In the genomic region with DNA sequence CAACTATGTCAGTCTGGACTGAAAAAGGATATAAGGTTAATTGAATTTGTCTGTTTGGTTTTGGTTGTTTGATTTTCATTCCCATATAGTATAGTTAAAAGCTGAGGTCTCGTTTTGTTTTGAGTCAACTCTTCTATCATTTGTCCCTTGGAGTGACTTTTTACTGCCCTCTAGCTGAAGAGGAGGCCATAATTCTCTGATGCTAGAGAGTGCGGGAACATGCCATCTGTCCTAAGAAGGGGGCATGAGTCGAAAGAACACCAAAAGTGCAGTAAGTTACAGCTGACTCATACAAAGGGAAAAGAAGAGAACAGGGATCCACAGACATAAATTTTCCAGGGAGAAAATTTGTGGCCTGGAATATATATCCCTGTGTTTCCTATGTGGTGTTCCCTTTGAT, we compare ENCODE assay signal across 2 cellular contexts.
TF ChIP-seq lines count a peak whose summit lies in the region.

No MANE protein-coding gene starts in this region.

TF ChIP-seq in GM23338, 12 proteins besides CTCF, POLR2A, EP300 and RAD21 (continued from another document):
- TF ChIP-seq, protein P1, sequence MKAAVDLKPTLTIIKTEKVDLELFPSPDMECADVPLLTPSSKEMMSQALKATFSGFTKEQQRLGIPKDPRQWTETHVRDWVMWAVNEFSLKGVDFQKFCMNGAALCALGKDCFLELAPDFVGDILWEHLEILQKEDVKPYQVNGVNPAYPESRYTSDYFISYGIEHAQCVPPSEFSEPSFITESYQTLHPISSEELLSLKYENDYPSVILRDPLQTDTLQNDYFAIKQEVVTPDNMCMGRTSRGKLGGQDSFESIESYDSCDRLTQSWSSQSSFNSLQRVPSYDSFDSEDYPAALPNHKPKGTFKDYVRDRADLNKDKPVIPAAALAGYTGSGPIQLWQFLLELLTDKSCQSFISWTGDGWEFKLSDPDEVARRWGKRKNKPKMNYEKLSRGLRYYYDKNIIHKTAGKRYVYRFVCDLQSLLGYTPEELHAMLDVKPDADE (IDR thresholded peaks at IDR 0.05): no peak
- no peak for TF ChIP-seq ZNF331 (CRISPR knock-in tag; IDR thresholded peaks at IDR 0.05; ENCODE audit: low read depth)
- no peak for TF ChIP-seq NANOG (IDR thresholded peaks at IDR 0.05; ENCODE audit: borderline replicate concordance)
- TF ChIP-seq POLR2AphosphoS5 (IDR thresholded peaks at IDR 0.05; ENCODE audit: low read depth): no peak
- TF ChIP-seq, protein P2, sequence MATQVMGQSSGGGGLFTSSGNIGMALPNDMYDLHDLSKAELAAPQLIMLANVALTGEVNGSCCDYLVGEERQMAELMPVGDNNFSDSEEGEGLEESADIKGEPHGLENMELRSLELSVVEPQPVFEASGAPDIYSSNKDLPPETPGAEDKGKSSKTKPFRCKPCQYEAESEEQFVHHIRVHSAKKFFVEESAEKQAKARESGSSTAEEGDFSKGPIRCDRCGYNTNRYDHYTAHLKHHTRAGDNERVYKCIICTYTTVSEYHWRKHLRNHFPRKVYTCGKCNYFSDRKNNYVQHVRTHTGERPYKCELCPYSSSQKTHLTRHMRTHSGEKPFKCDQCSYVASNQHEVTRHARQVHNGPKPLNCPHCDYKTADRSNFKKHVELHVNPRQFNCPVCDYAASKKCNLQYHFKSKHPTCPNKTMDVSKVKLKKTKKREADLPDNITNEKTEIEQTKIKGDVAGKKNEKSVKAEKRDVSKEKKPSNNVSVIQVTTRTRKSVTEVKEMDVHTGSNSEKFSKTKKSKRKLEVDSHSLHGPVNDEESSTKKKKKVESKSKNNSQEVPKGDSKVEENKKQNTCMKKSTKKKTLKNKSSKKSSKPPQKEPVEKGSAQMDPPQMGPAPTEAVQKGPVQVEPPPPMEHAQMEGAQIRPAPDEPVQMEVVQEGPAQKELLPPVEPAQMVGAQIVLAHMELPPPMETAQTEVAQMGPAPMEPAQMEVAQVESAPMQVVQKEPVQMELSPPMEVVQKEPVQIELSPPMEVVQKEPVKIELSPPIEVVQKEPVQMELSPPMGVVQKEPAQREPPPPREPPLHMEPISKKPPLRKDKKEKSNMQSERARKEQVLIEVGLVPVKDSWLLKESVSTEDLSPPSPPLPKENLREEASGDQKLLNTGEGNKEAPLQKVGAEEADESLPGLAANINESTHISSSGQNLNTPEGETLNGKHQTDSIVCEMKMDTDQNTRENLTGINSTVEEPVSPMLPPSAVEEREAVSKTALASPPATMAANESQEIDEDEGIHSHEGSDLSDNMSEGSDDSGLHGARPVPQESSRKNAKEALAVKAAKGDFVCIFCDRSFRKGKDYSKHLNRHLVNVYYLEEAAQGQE (IDR thresholded peaks at IDR 0.05; ENCODE audit: unreplicated experiment): no peak
- TF ChIP-seq, protein P3, sequence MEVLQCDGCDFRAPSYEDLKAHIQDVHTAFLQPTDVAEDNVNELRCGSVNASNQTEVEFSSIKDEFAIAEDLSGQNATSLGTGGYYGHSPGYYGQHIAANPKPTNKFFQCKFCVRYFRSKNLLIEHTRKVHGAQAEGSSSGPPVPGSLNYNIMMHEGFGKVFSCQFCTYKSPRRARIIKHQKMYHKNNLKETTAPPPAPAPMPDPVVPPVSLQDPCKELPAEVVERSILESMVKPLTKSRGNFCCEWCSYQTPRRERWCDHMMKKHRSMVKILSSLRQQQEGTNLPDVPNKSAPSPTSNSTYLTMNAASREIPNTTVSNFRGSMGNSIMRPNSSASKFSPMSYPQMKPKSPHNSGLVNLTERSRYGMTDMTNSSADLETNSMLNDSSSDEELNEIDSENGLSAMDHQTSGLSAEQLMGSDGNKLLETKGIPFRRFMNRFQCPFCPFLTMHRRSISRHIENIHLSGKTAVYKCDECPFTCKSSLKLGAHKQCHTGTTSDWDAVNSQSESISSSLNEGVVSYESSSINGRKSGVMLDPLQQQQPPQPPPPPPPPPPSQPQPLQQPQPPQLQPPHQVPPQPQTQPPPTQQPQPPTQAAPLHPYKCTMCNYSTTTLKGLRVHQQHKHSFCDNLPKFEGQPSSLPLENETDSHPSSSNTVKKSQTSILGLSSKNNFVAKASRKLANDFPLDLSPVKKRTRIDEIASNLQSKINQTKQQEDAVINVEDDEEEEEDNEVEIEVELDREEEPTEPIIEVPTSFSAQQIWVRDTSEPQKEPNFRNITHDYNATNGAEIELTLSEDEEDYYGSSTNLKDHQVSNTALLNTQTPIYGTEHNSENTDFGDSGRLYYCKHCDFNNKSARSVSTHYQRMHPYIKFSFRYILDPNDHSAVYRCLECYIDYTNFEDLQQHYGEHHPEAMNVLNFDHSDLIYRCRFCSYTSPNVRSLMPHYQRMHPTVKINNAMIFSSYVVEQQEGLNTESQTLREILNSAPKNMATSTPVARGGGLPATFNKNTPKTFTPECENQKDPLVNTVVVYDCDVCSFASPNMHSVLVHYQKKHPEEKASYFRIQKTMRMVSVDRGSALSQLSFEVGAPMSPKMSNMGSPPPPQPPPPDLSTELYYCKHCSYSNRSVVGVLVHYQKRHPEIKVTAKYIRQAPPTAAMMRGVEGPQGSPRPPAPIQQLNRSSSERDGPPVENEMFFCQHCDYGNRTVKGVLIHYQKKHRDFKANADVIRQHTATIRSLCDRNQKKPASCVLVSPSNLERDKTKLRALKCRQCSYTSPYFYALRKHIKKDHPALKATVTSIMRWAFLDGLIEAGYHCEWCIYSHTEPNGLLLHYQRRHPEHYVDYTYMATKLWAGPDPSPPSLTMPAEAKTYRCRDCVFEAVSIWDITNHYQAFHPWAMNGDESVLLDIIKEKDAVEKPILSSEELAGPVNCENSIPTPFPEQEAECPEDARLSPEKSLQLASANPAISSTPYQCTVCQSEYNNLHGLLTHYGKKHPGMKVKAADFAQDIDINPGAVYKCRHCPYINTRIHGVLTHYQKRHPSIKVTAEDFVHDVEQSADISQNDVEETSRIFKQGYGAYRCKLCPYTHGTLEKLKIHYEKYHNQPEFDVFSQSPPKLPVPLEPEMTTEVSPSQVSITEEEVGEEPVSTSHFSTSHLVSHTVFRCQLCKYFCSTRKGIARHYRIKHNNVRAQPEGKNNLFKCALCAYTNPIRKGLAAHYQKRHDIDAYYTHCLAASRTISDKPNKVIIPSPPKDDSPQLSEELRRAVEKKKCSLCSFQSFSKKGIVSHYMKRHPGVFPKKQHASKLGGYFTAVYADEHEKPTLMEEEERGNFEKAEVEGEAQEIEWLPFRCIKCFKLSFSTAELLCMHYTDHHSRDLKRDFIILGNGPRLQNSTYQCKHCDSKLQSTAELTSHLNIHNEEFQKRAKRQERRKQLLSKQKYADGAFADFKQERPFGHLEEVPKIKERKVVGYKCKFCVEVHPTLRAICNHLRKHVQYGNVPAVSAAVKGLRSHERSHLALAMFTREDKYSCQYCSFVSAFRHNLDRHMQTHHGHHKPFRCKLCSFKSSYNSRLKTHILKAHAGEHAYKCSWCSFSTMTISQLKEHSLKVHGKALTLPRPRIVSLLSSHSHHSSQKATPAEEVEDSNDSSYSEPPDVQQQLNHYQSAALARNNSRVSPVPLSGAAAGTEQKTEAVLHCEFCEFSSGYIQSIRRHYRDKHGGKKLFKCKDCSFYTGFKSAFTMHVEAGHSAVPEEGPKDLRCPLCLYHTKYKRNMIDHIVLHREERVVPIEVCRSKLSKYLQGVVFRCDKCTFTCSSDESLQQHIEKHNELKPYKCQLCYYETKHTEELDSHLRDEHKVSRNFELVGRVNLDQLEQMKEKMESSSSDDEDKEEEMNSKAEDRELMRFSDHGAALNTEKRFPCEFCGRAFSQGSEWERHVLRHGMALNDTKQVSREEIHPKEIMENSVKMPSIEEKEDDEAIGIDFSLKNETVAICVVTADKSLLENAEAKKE (CRISPR knock-in tag; IDR thresholded peaks at IDR 0.05): no peak
- TF ChIP-seq STAT1 (IDR thresholded peaks at IDR 0.05; ENCODE audit: unreplicated experiment): no peak
TF ChIP-seq in GM23338: peak in this region for 0.

TF ChIP-seq in SK-N-SH, 30 proteins besides CTCF, POLR2A, EP300 and RAD21 (continued from another document):
- TF ChIP-seq, protein P2 (IDR thresholded peaks at IDR 0.05; ENCODE audit: low read depth, low read length): no peak
